Comparison of ENCODE assay signal across 10 cellular contexts in genomic region chr12:20624718-20625117, GRCh38.
DNase-seq lines count a peak whose midpoint lies in the region; ATAC-seq and TF ChIP-seq lines count a peak whose summit lies in the region.
"Had no signal": no experiment of that assay in that cellular context is flagged by ENCODE, and none has a peak within 500 bp of the region (broad histone marks: within the 10 kb centered on the region; RNA-seq: fewer than 3 reads in every experiment).

No MANE protein-coding gene starts in this region.

- no peaks in the 10 kb centered on the region for H3K27me3 ChIP-seq in heart left ventricle
- H3K27me3 ChIP-seq in SK-N-SH (ENCODE audit: insufficient read depth): no peaks in the 10 kb centered on the region
- H3K27me3 ChIP-seq in left ventricle myocardium inferior (ENCODE audit: low read depth): no peaks in the 10 kb centered on the region
- H3K27me3 ChIP-seq in aorta (ENCODE audit: control insufficient read depth in 1 of 2, insufficient read depth in 2 of 2, low read length in 1 of 2): no peaks in the 10 kb centered on the region
- H3K27me3 ChIP-seq in esophagus squamous epithelium: no peaks in the 10 kb centered on the region

- H3K4me3 ChIP-seq in heart left ventricle (no peak overlapping the region), SK-N-SH (ENCODE audit: low read depth in 2 of 2, low read length in 1 of 2) (no peak overlapping the region), left ventricle myocardium inferior (no peak overlapping the region), aorta (ENCODE audit: low read length in 2 of 2) (no peak overlapping the region), esophagus squamous epithelium (no peak overlapping the region)

- TF ChIP-seq CTCF in heart left ventricle (IDR thresholded peaks at IDR 0.05) (peak in 11 of 12 donors; percentile 10 to 53 (median 26)), SK-N-SH (IDR thresholded peaks at IDR 0.05) (peak; percentile 60), left ventricle myocardium inferior (IDR thresholded peaks at IDR 0.05; ENCODE audit: borderline replicate concordance) (peak; percentile 49), esophagus squamous epithelium (IDR thresholded peaks at IDR 0.05) (no peak)

- CTCF ChIA-PET in SK-N-SH (lab: Yijun Ruan, JAX): interaction anchor here (0.6 to 2.2 kb wide), 24 partner anchors 8 to 885 kb away, joined by 3 to 13 read pairs (median 3); no protein-coding TSS in a partner anchor

- H3K79me2 ChIP-seq in SK-N-SH (ENCODE audit: insufficient read depth): no peaks in the 10 kb centered on the region

- no peaks in the 10 kb centered on the region for H3K9me2 ChIP-seq in SK-N-SH

- POLR2A ChIA-PET in SK-N-SH (lab: Yijun Ruan, JAX): no interaction called here

- H3K36me3 ChIP-seq in heart left ventricle (peaks cover 0 to 73% (median 13%) of the 10 kb centered on the region in 9 donors), SK-N-SH (replicated peaks in 1 of 2; ENCODE audit: control insufficient read depth in 1 of 2, insufficient read depth in 2 of 2, low read length in 1 of 2) (peaks cover 0 to 14% of the 10 kb centered on the region in 2 experiments), left ventricle myocardium inferior (peaks cover 34% of the 10 kb centered on the region), aorta (ENCODE audit: control insufficient read depth in 1 of 2, insufficient read depth in 2 of 2, low read length in 1 of 2) (peaks cover 0 to 3% of the 10 kb centered on the region in 2 donors), esophagus squamous epithelium (no peaks in the 10 kb centered on the region)

- H3K9ac ChIP-seq in SK-N-SH: no peak overlapping the region

- H4K20me1 ChIP-seq in SK-N-SH (ENCODE audit: insufficient read depth): no peaks in the 10 kb centered on the region

- TF ChIP-seq POLR2A in heart left ventricle (IDR thresholded peaks at IDR 0.05): no peak
- no peak for TF ChIP-seq POLR2A in esophagus squamous epithelium (IDR thresholded peaks at IDR 0.05)

- H3K9me3 ChIP-seq in heart left ventricle (no peaks in the 10 kb centered on the region), SK-N-SH (no peaks in the 10 kb centered on the region), left ventricle myocardium inferior (replicated peaks) (no peaks in the 10 kb centered on the region), aorta (ENCODE audit: control insufficient read depth, low read length) (no peaks in the 10 kb centered on the region), esophagus squamous epithelium (no peaks in the 10 kb centered on the region)

- TF ChIP-seq RAD21 in SK-N-SH (IDR thresholded peaks at IDR 0.05; ENCODE audit: low read length): peak; percentile 64

- H2AFZ ChIP-seq in SK-N-SH (ENCODE audit: low read depth): no peak overlapping the region

- no peak for TF ChIP-seq EP300 in SK-N-SH (IDR thresholded peaks at IDR 0.05; ENCODE audit: borderline replicate concordance in 1 of 2, low read depth in 1 of 2, low read length in 1 of 2)

- H3F3A ChIP-seq in SK-N-SH (replicated peaks; ENCODE audit: insufficient read depth): peaks cover 6% of the 10 kb centered on the region

- H3K27ac ChIP-seq in heart left ventricle: no peak overlapping the region
- no peak overlapping the region for H3K27ac ChIP-seq in SK-N-SH (ENCODE audit: low read depth in 2 of 2, low read length in 1 of 2)
- no peak overlapping the region for H3K27ac ChIP-seq in left ventricle myocardium inferior (replicated peaks)
- H3K27ac ChIP-seq in aorta (ENCODE audit: low read depth in 1 of 2, low read length in 2 of 2): no peak overlapping the region
- no peak overlapping the region for H3K27ac ChIP-seq in esophagus squamous epithelium
- H3K27ac ChIP-seq: HL-60 had no signal

- DNase-seq in heart left ventricle (no peak), left ventricle myocardium superior (no peak), SK-N-SH (peak; percentile 19), left ventricle myocardium inferior (no peak), ecto neural progenitor cell (ENCODE audit: low spot score) (no peak), aorta (no peak), NCI-H1048 (lab: John Stamatoyannopoulos, UW) (no peak), esophagus squamous epithelium (lab: John Stamatoyannopoulos, UW) (no peak)
- DNase-seq: CD4-positive, alpha-beta T cell had no signal

- 66 to 69% (median 68%) methylated on average over 5 of the region's 5 CpGs for WGBS in heart left ventricle, 4 donors
- WGBS in SK-N-SH (ENCODE audit: low lambda C conversion rate): 68% methylated on average over 5 of the region's 5 CpGs
- WGBS in aorta, 2 donors: 77 to 81% methylated on average over 5 of the region's 5 CpGs
- 74 to 75% methylated on average over 5 of the region's 5 CpGs for WGBS in esophagus squamous epithelium, 2 donors

- H3K4me1 ChIP-seq in heart left ventricle (peaks cover 0 to 41% (median 11%) of the 10 kb centered on the region in 12 donors), SK-N-SH (ENCODE audit: control insufficient read depth in 1 of 2, insufficient read depth in 2 of 2, low read depth in 1 of 2, low read length in 1 of 2) (peaks cover 4 to 5% of the 10 kb centered on the region in 2 experiments; a peak in 3 of 4 replicates), left ventricle myocardium inferior (peaks cover 57% of the 10 kb centered on the region), aorta (ENCODE audit: control insufficient read depth in 1 of 2, insufficient read depth in 2 of 2, low read length in 2 of 2) (peaks cover 2 to 4% of the 10 kb centered on the region in 2 donors), esophagus squamous epithelium (peaks cover 0 to 8% (median 4%) of the 10 kb centered on the region in 3 donors)

- no peak for ATAC-seq in heart left ventricle
- no peak for ATAC-seq in left ventricle myocardium superior
- no peak for ATAC-seq in aorta (ENCODE audit: low FRiP score)

- no peak overlapping the region for H3K4me2 ChIP-seq in SK-N-SH

- intact Hi-C loops in heart left ventricle (cut with DNase I) (loop anchor here in 1 of 10 donors (10.0 kb wide), 1 partner anchor 710 kb away; no protein-coding TSS in a partner anchor), left ventricle myocardium superior (cut with micrococcal nuclease) (no loop called here), left ventricle myocardium inferior (cut with micrococcal nuclease) (no loop called here), aorta (cut with DNase I) (no loop called here), esophagus squamous epithelium (cut with DNase I) (no loop called here)

TF ChIP-seq in SK-N-SH, 30 proteins besides CTCF, POLR2A, EP300 and RAD21:
- TF ChIP-seq SMC3 (IDR thresholded peaks at IDR 0.05; ENCODE audit: low read depth, low read length): peak; percentile 57
- no peak for TF ChIP-seq ZBTB33 (IDR thresholded peaks at IDR 0.05; ENCODE audit: borderline replicate concordance, low read depth)
TF ChIP-seq in SK-N-SH: peak in this region for 1.

Comparison
In these comparisons a context has a peak if more than half of its experiments do, and no peak if none do; other contexts are left out.
1. CTCF ChIP-seq: peak in heart left ventricle (11 of 12), SK-N-SH (single experiment) and left ventricle myocardium inferior (single experiment); none in esophagus squamous epithelium (0 of 6).